In genomic region chr7:88042157-88042556, GRCh38 we compare ENCODE assay signal across 1 cellular context.
TF ChIP-seq lines count a peak whose summit lies in the region.

No MANE protein-coding gene starts in this region.

TF ChIP-seq in HepG2, 621 proteins besides CTCF, POLR2A, EP300 and RAD21 (continued from another document):
- TF ChIP-seq ZNF83 (CRISPR knock-in tag; IDR thresholded peaks at IDR 0.05; ENCODE audit: borderline replicate concordance) = no peak
- no peak for TF ChIP-seq ZNF460 (CRISPR knock-in tag; IDR thresholded peaks at IDR 0.05; ENCODE audit: borderline replicate concordance)
- TF ChIP-seq IRF2 (CRISPR knock-in tag; IDR thresholded peaks at IDR 0.05) = no peak
- no peak for TF ChIP-seq ZNF101 (CRISPR knock-in tag; IDR thresholded peaks at IDR 0.05; ENCODE audit: borderline replicate concordance, low read depth)
- no peak for TF ChIP-seq MTA3 (CRISPR knock-in tag; IDR thresholded peaks at IDR 0.05)
